Comparison of ENCODE assay signal across 26 cellular contexts in the genomic region with DNA sequence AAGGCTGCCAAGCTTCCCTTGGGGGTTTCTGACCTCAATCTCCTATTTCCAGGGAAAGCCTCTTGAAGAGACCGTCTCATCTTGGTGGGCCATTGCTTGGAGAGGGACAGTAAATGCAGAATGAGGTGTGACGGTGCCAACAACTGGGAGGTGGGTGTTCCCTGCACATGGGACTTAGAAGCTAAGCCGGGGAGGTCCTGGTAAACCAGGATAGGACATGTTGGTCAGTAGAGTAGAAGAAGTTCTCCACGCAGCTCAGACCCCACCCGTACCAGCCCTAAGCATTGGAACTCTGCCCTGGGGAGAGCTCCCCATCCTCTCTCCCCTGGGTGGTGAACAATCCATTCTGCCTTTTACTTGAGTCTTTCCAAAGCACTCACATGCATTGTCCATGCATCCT.
"Had no signal": no experiment of that assay in that cellular context is flagged by ENCODE, and none has a peak within 500 bp of the region (broad histone marks: within the 10 kb centered on the region; RNA-seq: fewer than 3 reads in every experiment).

No MANE protein-coding gene starts in this region.

- H3K4me1 ChIP-seq: breast epithelium, lower lobe of right lung, sigmoid colon, stomach had no signal

- H3K4me3 Mint-ChIP-seq: activated B cell treated with CpG ODN at 0.5 μM for 24 hours; activated CD4-positive, alpha-beta T cell treated with anti-CD3 and anti-CD28 coated beads for 36 hours; activated naive CD8-positive, alpha-beta T cell treated with anti-CD3 and anti-CD28 coated beads, Interleukin-2, amount 10 ng/mL, durations not matched to agents 7 days and 5 days; activated T-cell treated with anti-CD3 and anti-CD28 coated beads, Interleukin-2, amount 50 U/mL, for 24 hours; activated T-helper 17 cell treated with anti-CD3 and anti-CD28 coated beads, Interleukin-2, amount 50 U/mL, for 72 hours; natural killer cell; stimulated activated memory B cell treated with anti-CD40 and anti-IgM and Interleukin-4, amounts not matched to agents 10 μg/mL and 1 μg/mL and 100 μg/mL, for 72 hours; type B pancreatic cell had no signal

- H3K4me1 Mint-ChIP-seq: activated B cell treated with CpG ODN at 0.5 μM for 24 hours; activated CD4-positive, alpha-beta T cell treated with anti-CD3 and anti-CD28 coated beads for 36 hours; activated naive CD8-positive, alpha-beta T cell treated with anti-CD3 and anti-CD28 coated beads, Interleukin-2, amount 10 ng/mL, durations not matched to agents 7 days and 5 days; activated T-helper 17 cell treated with anti-CD3 and anti-CD28 coated beads, Interleukin-2, amount 50 U/mL, for 72 hours; natural killer cell; stimulated activated memory B cell treated with anti-CD40 and anti-IgM and Interleukin-4, amounts not matched to agents 10 μg/mL and 1 μg/mL and 100 μg/mL, for 72 hours had no signal

- H3K27ac ChIP-seq: breast epithelium, epithelial cell of prostate, heart right ventricle, lower lobe of right lung, sigmoid colon, stomach had no signal

- ATAC-seq: activated CD4-positive, alpha-beta T cell treated with anti-CD3 and anti-CD28 coated beads for 36 hours; activated T-helper 17 cell treated with anti-CD3 and anti-CD28 coated beads, Interleukin-2, amount 50 U/mL, for 72 hours; heart right ventricle; lower lobe of right lung; natural killer cell; stimulated activated memory B cell treated with anti-CD40 and anti-IgM and Interleukin-4, amounts not matched to agents 10 μg/mL and 1 μg/mL and 100 μg/mL, for 72 hours had no signal

- H3K36me3 Mint-ChIP-seq: activated naive CD8-positive, alpha-beta T cell treated with anti-CD3 and anti-CD28 coated beads, Interleukin-2, amount 10 ng/mL, durations not matched to agents 7 days and 5 days; natural killer cell; stimulated activated memory B cell treated with anti-CD40 and anti-IgM and Interleukin-4, amounts not matched to agents 10 μg/mL and 1 μg/mL and 100 μg/mL, for 72 hours; type B pancreatic cell had no signal

- H3K4me3 ChIP-seq: breast epithelium, heart right ventricle, lower lobe of right lung, sigmoid colon, smooth muscle cell, stomach had no signal

- H3K9me3 ChIP-seq: breast epithelium, lower lobe of right lung had no signal

- H3K27ac Mint-ChIP-seq: activated B cell treated with CpG ODN at 0.5 μM for 24 hours; activated CD4-positive, alpha-beta T cell treated with anti-CD3 and anti-CD28 coated beads for 36 hours; activated naive CD8-positive, alpha-beta T cell treated with anti-CD3 and anti-CD28 coated beads, Interleukin-2, amount 10 ng/mL, durations not matched to agents 7 days and 5 days; activated T-cell treated with anti-CD3 and anti-CD28 coated beads, Interleukin-2, amount 50 U/mL, for 24 hours; activated T-helper 17 cell treated with anti-CD3 and anti-CD28 coated beads, Interleukin-2, amount 50 U/mL, for 72 hours; natural killer cell; stimulated activated memory B cell treated with anti-CD40 and anti-IgM and Interleukin-4, amounts not matched to agents 10 μg/mL and 1 μg/mL and 100 μg/mL, for 72 hours; type B pancreatic cell had no signal

- H3K9me3 Mint-ChIP-seq: activated naive CD8-positive, alpha-beta T cell treated with anti-CD3 and anti-CD28 coated beads, Interleukin-2, amount 10 ng/mL, durations not matched to agents 7 days and 5 days; activated T-helper 17 cell treated with anti-CD3 and anti-CD28 coated beads, Interleukin-2, amount 50 U/mL, for 72 hours; type B pancreatic cell had no signal

- DNase-seq: activated B cell treated with CpG ODN at 0.5 μM for 24 hours; activated CD4-positive, alpha-beta T cell treated with anti-CD3 and anti-CD28 coated beads for 36 hours; activated CD4-positive, alpha-beta T cell treated with anti-CD3 and anti-CD28 coated beads, Interleukin-2, amount 50 U/mL, for 4 hours; activated CD8-positive, alpha-beta memory T cell treated with anti-CD3 and anti-CD28 coated beads for 24 hours; activated CD8-positive, alpha-beta memory T cell treated with anti-CD3 and anti-CD28 coated beads, Interleukin-2, amount 50 U/mL, for 4 hours; activated naive CD4-positive, alpha-beta T cell treated with Interleukin-2 at 50 U/mL for 16 hours; activated naive CD8-positive, alpha-beta T cell treated with anti-CD3 and anti-CD28 coated beads, Interleukin-2, amount 10 ng/mL, durations not matched to agents 7 days and 5 days; activated T-cell treated with anti-CD3 and anti-CD28 coated beads, Interleukin-2, amount 50 U/mL, for 24 hours; amniotic stem cell; cortex of kidney; heart right ventricle; kidney; lower lobe of right lung; mesendoderm; natural killer cell; occipital lobe; sigmoid colon; stimulated activated CD4-positive, alpha-beta T cell treated with anti-CD3 and anti-CD28 coated beads, Interleukin-15, amount 100 ng/mL, for 24 hours; stomach; T1000 had no signal

- H3K36me3 ChIP-seq: breast epithelium, heart right ventricle, lower lobe of right lung, sigmoid colon, stomach had no signal
